ENCODE assay signal across 8 cellular contexts in genomic region chr11:78801161-78801884, GRCh38.
DNase-seq lines count a peak whose midpoint lies in the region; ATAC-seq and TF ChIP-seq lines count a peak whose summit lies in the region.

No MANE protein-coding gene starts in this region.

- peak; percentile 80 for ATAC-seq in left lung
- ATAC-seq in upper lobe of right lung: peak; percentile 78
- no peak for ATAC-seq in activated CD8-positive, alpha-beta T cell treated with anti-CD3 and anti-CD28 coated beads, Interleukin-2, amount 10 ng/mL, durations not matched to agents 7 days and 5 days

- H3K27me3 Mint-ChIP-seq in MCF 10A (ENCODE audit: insufficient read depth, unreplicated experiment): no peaks in the 10 kb centered on the region
- no peaks in the 10 kb centered on the region for H3K27me3 Mint-ChIP-seq in activated CD8-positive, alpha-beta T cell treated with anti-CD3 and anti-CD28 coated beads, Interleukin-2, amount 10 ng/mL, durations not matched to agents 7 days and 5 days (ENCODE audit: low read depth)

- no peaks in the 10 kb centered on the region for H3K9me3 Mint-ChIP-seq in MCF 10A (ENCODE audit: unreplicated experiment)
- H3K9me3 Mint-ChIP-seq in activated CD8-positive, alpha-beta T cell treated with anti-CD3 and anti-CD28 coated beads, Interleukin-2, amount 10 ng/mL, durations not matched to agents 7 days and 5 days (ENCODE audit: insufficient read depth): no peaks in the 10 kb centered on the region

- H3K9me3 ChIP-seq in left lung (no peaks in the 10 kb centered on the region), upper lobe of right lung (no peaks in the 10 kb centered on the region)

- POLR2A ChIA-PET in MCF 10A (lab: Yijun Ruan, JAX): interaction anchor here (0.6 to 1.2 kb wide), 2 partner anchors 86 to 203 kb away, joined by 3 to 4 read pairs; no protein-coding TSS in a partner anchor
- POLR2A ChIA-PET in HEK293T (lab: Yijun Ruan, JAX): interaction anchor here (1.0 kb wide), 1 partner anchor 9 kb away, joined by 3 read pairs; no protein-coding TSS in a partner anchor
- POLR2A ChIA-PET in activated CD8-positive, alpha-beta T cell treated with anti-CD3 and anti-CD28 coated beads, Interleukin-2, amount 10 ng/mL, durations not matched to agents 7 days and 5 days (lab: Charles Lee): no interaction called here

- H3K4me1 Mint-ChIP-seq in MCF 10A (ENCODE audit: insufficient read depth, unreplicated experiment): peaks cover 27% of the 10 kb centered on the region
- no peaks in the 10 kb centered on the region for H3K4me1 Mint-ChIP-seq in activated CD8-positive, alpha-beta T cell treated with anti-CD3 and anti-CD28 coated beads, Interleukin-2, amount 10 ng/mL, durations not matched to agents 7 days and 5 days (ENCODE audit: low read depth)

- no peak for TF ChIP-seq POLR2A in NB4 (IDR thresholded peaks at IDR 0.05; ENCODE audit: extremely low read depth, insufficient read length)

- BruUV-seq in MCF 10A (replicated peaks; lab: Mats Ljungman, UMichigan): no TSS peak

- CTCF ChIA-PET in MCF 10A (lab: Yijun Ruan, JAX) (interaction anchor here (0.6 to 5.0 kb wide), 6 partner anchors 23 to 301 kb away, joined by 3 to 29 read pairs (median 4); no protein-coding TSS in a partner anchor), HEK293T (lab: Yijun Ruan, JAX) (interaction anchor here (0.6 to 2.5 kb wide), 5 partner anchors 8 to 300 kb away, joined by 3 to 9 read pairs (median 3); no protein-coding TSS in a partner anchor)
- CTCF ChIA-PET in activated CD8-positive, alpha-beta T cell treated with anti-CD3 and anti-CD28 coated beads, Interleukin-2, amount 10 ng/mL, durations not matched to agents 7 days and 5 days (lab: Charles Lee): interaction anchor here (0.9 to 4.8 kb wide), 2 partner anchors 156 to 290 kb away, joined by 3 to 20 read pairs; no protein-coding TSS in a partner anchor

- DNase-seq in NB4 (ENCODE audit: low read depth) (peak; percentile 60), MCF 10A (ENCODE audit: unreplicated experiment) (peak; percentile 87), left lung (peak in 1 of 2 donors; percentile 51), upper lobe of right lung (no peak), NCI-H128 (lab: John Stamatoyannopoulos, UW; ENCODE audit: unreplicated experiment) (no peak), NCI-H1105 treated with DMSO at 0.1 percent for 48 hours (lab: John Stamatoyannopoulos, UW) (no peak), HEK293T (ENCODE audit: extremely low spot score) (no peak)
- DNase-seq in activated CD8-positive, alpha-beta T cell treated with anti-CD3 and anti-CD28 coated beads, Interleukin-2, amount 10 ng/mL, durations not matched to agents 7 days and 5 days: no peak

- no peaks in the 10 kb centered on the region for H3K36me3 ChIP-seq in left lung
- H3K36me3 ChIP-seq in upper lobe of right lung: no peaks in the 10 kb centered on the region

- H3K4me3 ChIP-seq in NB4 (ENCODE audit: low read depth, low read length) (no peak overlapping the region), left lung (no peak overlapping the region), upper lobe of right lung (no peak overlapping the region)

- no peak for TF ChIP-seq CTCF in NB4 (IDR thresholded peaks at IDR 0.05; ENCODE audit: low read depth, low read length)
- no peak for TF ChIP-seq CTCF in MCF 10A (IDR thresholded peaks at IDR 0.05; ENCODE audit: unreplicated experiment)
- no peak for TF ChIP-seq CTCF in left lung (IDR thresholded peaks at IDR 0.05)
- TF ChIP-seq CTCF in upper lobe of right lung (IDR thresholded peaks at IDR 0.05): no peak

- intact Hi-C loops in MCF 10A (cut with micrococcal nuclease) (loop anchor here (10.0 kb wide), 1 partner anchor 157 kb away; no protein-coding TSS in a partner anchor), left lung (cut with DNase I) (no loop called here), upper lobe of right lung (cut with DNase I) (no loop called here)

- H3K27ac Mint-ChIP-seq in MCF 10A (ENCODE audit: low read depth, unreplicated experiment): peak overlapping the region; percentile 47
- no peak overlapping the region for H3K27ac Mint-ChIP-seq in activated CD8-positive, alpha-beta T cell treated with anti-CD3 and anti-CD28 coated beads, Interleukin-2, amount 10 ng/mL, durations not matched to agents 7 days and 5 days

- H3K4me3 Mint-ChIP-seq in MCF 10A (ENCODE audit: unreplicated experiment): no peak overlapping the region
- H3K4me3 Mint-ChIP-seq in activated CD8-positive, alpha-beta T cell treated with anti-CD3 and anti-CD28 coated beads, Interleukin-2, amount 10 ng/mL, durations not matched to agents 7 days and 5 days: no peak overlapping the region

- H3K4me1 ChIP-seq in left lung: peaks cover 21 to 37% of the 10 kb centered on the region in 2 donors
- peaks cover 38% of the 10 kb centered on the region for H3K4me1 ChIP-seq in upper lobe of right lung

- H3K27me3 ChIP-seq in left lung (no peaks in the 10 kb centered on the region), upper lobe of right lung (no peaks in the 10 kb centered on the region)

- H3K36me3 Mint-ChIP-seq in MCF 10A (ENCODE audit: insufficient read depth, unreplicated experiment): no peaks in the 10 kb centered on the region
- H3K36me3 Mint-ChIP-seq in activated CD8-positive, alpha-beta T cell treated with anti-CD3 and anti-CD28 coated beads, Interleukin-2, amount 10 ng/mL, durations not matched to agents 7 days and 5 days (ENCODE audit: low read depth): no peaks in the 10 kb centered on the region

- peak overlapping the region; percentile 86 to 87 for H3K27ac ChIP-seq in left lung
- H3K27ac ChIP-seq in upper lobe of right lung: peak overlapping the region; percentile 87

TF ChIP-seq in HEK293T, 16 proteins besides CTCF, POLR2A, EP300 and RAD21:
- TF ChIP-seq HDGF (IDR thresholded peaks at IDR 0.05; ENCODE audit: borderline replicate concordance) (no peak), ELF4 (IDR thresholded peaks at IDR 0.05) (no peak), BHLHE40 (IDR thresholded peaks at IDR 0.05; ENCODE audit: borderline replicate concordance) (no peak), SUZ12 (IDR thresholded peaks at IDR 0.05) (no peak), SP1 (IDR thresholded peaks at IDR 0.05) (no peak), L3MBTL2 (conservative IDR thresholded peaks at IDR 0.05) (no peak), FOXM1 (IDR thresholded peaks at IDR 0.05; ENCODE audit: borderline replicate concordance) (no peak), LEF1 (IDR thresholded peaks at IDR 0.05; ENCODE audit: borderline replicate concordance) (no peak), CTBP1 (IDR thresholded peaks at IDR 0.05; ENCODE audit: borderline replicate concordance) (no peak), ARNT (IDR thresholded peaks at IDR 0.05) (no peak), ZNF384 (IDR thresholded peaks at IDR 0.05) (no peak), FOXA1 (IDR thresholded peaks at IDR 0.05) (no peak)

Comparison
In these comparisons a context has a peak if more than half of its experiments do, and no peak if none do; other contexts are left out.
1. DNase-seq: peak in NB4 (single experiment) and MCF 10A (single experiment); none in upper lobe of right lung (single experiment), NCI-H128 (single experiment), NCI-H1105 treated with DMSO at 0.1 percent for 48 hours (single experiment), HEK293T (single experiment) and activated CD8-positive, alpha-beta T cell treated with anti-CD3 and anti-CD28 coated beads, Interleukin-2, amount 10 ng/mL, durations not matched to agents 7 days and 5 days (single experiment).